Comparison of ENCODE assay signal across 8 cellular contexts in genomic region chr6:70310063-70310694, GRCh38. TPM values are rescaled to one million over a fixed set of nuclear protein-coding genes. Genes with fewer than 3 reads are reported as not detected.
DNase-seq lines count a peak whose midpoint lies in the region; TF ChIP-seq lines count a peak whose summit lies in the region.

No MANE protein-coding gene starts in this region.

- H3K9me3 Mint-ChIP-seq in Calu3 (ENCODE audit: low read depth, unreplicated experiment) (no peaks in the 10 kb centered on the region), HFFc6 (no peaks in the 10 kb centered on the region)

- H3K79me2 ChIP-seq in fibroblast of lung (ENCODE audit: control insufficient read depth, insufficient read depth, low read length): no peaks in the 10 kb centered on the region

- no peak overlapping the region for H3K4me2 ChIP-seq in fibroblast of lung (ENCODE audit: extremely low read depth, insufficient read depth, low read length)

- peak; percentile 52 for TF ChIP-seq CTCF in Calu3 (IDR thresholded peaks at IDR 0.05; ENCODE audit: unreplicated experiment)
- peak; percentile 82 for TF ChIP-seq CTCF in HFFc6 (IDR thresholded peaks at IDR 0.05)
- TF ChIP-seq CTCF in RWPE1 (conservative IDR thresholded peaks at IDR 0.05; ENCODE audit: low read depth): peak; percentile 68
- peak; percentile 40 to 64 for TF ChIP-seq CTCF in fibroblast of lung (conservative IDR thresholded peaks at IDR 0.05 in 1 of 2, IDR thresholded peaks at IDR 0.05 in 1 of 2; ENCODE audit: low read depth in 1 of 2, low read length in 2 of 2)

- H2AFZ ChIP-seq in fibroblast of lung (ENCODE audit: low read length): no peak overlapping the region

- intact Hi-C loops in Calu3 (cut with micrococcal nuclease; ENCODE audit: unreplicated experiment): loop anchor here (1.0 to 10.0 kb wide), 10 partner anchors 42 to 703 kb away; partner anchors contain the start of genes FAM135A and SDHAF4

- H3K9me3 ChIP-seq in fibroblast of lung (ENCODE audit: control insufficient read depth, insufficient read depth, low read depth, low read length): no peaks in the 10 kb centered on the region
- no peaks in the 10 kb centered on the region for H3K9me3 ChIP-seq in effector memory CD4-positive, alpha-beta T cell (ENCODE audit: control insufficient read depth, low read length)

- POLR2A ChIA-PET in RWPE1 (lab: Yijun Ruan, JAX; ENCODE audit: low non-redundant PET): interaction anchor here (0.5 kb wide), 1 partner anchor 60 kb away, joined by 3 read pairs; no protein-coding TSS in a partner anchor

- H3K36me3 ChIP-seq in fibroblast of lung (ENCODE audit: control insufficient read depth, insufficient read depth, low read length): no peaks in the 10 kb centered on the region
- no peaks in the 10 kb centered on the region for H3K36me3 ChIP-seq in effector memory CD4-positive, alpha-beta T cell (ENCODE audit: control insufficient read depth, insufficient read depth, low read length)

- no peaks in the 10 kb centered on the region for H4K20me1 ChIP-seq in fibroblast of lung (ENCODE audit: control insufficient read depth, extremely low read depth, insufficient read depth, low read length)

- no peak overlapping the region for H3K4me3 Mint-ChIP-seq in Calu3 (ENCODE audit: low read depth, unreplicated experiment)
- no peak overlapping the region for H3K4me3 Mint-ChIP-seq in HFFc6

- BruUV-seq in Calu3 (replicated peaks; lab: Mats Ljungman, UMichigan): no TSS peak

- H3K27ac ChIP-seq in RWPE1 (no peak overlapping the region), fibroblast of lung (ENCODE audit: insufficient read depth, low read length) (no peak overlapping the region)
- no peak overlapping the region for H3K27ac ChIP-seq in effector memory CD4-positive, alpha-beta T cell (ENCODE audit: insufficient read depth, low read length, poor library complexity, severe bottlenecking)

- H3K4me1 ChIP-seq in fibroblast of lung (ENCODE audit: control insufficient read depth, extremely low read depth, insufficient read depth, low read length): no peaks in the 10 kb centered on the region
- H3K4me1 ChIP-seq in effector memory CD4-positive, alpha-beta T cell (ENCODE audit: control insufficient read depth, insufficient read depth, low read length, poor library complexity, severe bottlenecking): no peaks in the 10 kb centered on the region

- CTCF ChIA-PET in Calu3 (lab: Charles Lee): interaction anchor here (0.7 to 4.1 kb wide), 16 partner anchors 28 to 646 kb away, joined by 3 to 107 read pairs (median 5); partner anchors contain the start of gene FAM135A
- CTCF ChIA-PET in RWPE1 (lab: Yijun Ruan, JAX): interaction anchor here (0.5 to 2.5 kb wide), 15 partner anchors 17 to 843 kb away, joined by 3 to 26 read pairs (median 3); partner anchors contain the start of gene SDHAF4

- no peak overlapping the region for H3K9ac ChIP-seq in fibroblast of lung (ENCODE audit: insufficient read depth, low read length)

- peaks cover 6% of the 10 kb centered on the region for H3K27me3 ChIP-seq in fibroblast of lung (ENCODE audit: control insufficient read depth, insufficient read depth, low read length)
- H3K27me3 ChIP-seq in effector memory CD4-positive, alpha-beta T cell (replicated peaks; ENCODE audit: control insufficient read depth, insufficient read depth, low read length, poor library complexity, severe bottlenecking): no peaks in the 10 kb centered on the region

- H3K4me3 ChIP-seq in fibroblast of lung (replicated peaks in 1 of 4; ENCODE audit: control extremely low read depth in 1 of 4, insufficient read depth in 1 of 4, low read depth in 3 of 4, low read length in 4 of 4): no peak overlapping the region
- H3K4me3 ChIP-seq in effector memory CD4-positive, alpha-beta T cell (ENCODE audit: insufficient read depth, low read depth, low read length, poor library complexity, severe bottlenecking): no peak overlapping the region

- H3K36me3 Mint-ChIP-seq in Calu3 (ENCODE audit: insufficient read depth, unreplicated experiment) (peaks cover 6% of the 10 kb centered on the region), HFFc6 (ENCODE audit: low read depth) (no peaks in the 10 kb centered on the region)

- H3K27me3 Mint-ChIP-seq in Calu3 (ENCODE audit: unreplicated experiment) (peaks cover 73% of the 10 kb centered on the region), HFFc6 (ENCODE audit: insufficient read depth) (peaks cover 15% of the 10 kb centered on the region)

- peak; percentile 48 for DNase-seq in Calu3
- DNase-seq in HFFc6: peak; percentile 55
- DNase-seq in RWPE1 (ENCODE audit: low spot score): peak; percentile 8
- DNase-seq in fibroblast of lung (ENCODE audit: low read depth in 2 of 2): peak; percentile 36 to 70
- DNase-seq in putamen (ENCODE audit: low spot score): peak; percentile 36
- DNase-seq in NK-92 treated with Interleukin-12 subunit alpha and Interleukin-12 subunit beta, amount 100 ng/mL, for 24 hours (lab: John Stamatoyannopoulos, UW): no peak
- DNase-seq in effector memory CD4-positive, alpha-beta T cell: no peak
- no peak for DNase-seq in activated effector memory CD4-positive, alpha-beta T cell treated with Interleukin-2 at 50 U/mL for 16 hours

- H3K27ac Mint-ChIP-seq in Calu3 (ENCODE audit: unreplicated experiment) (no peak overlapping the region), HFFc6 (no peak overlapping the region)

- H3K4me1 Mint-ChIP-seq in Calu3 (ENCODE audit: low read depth, unreplicated experiment): peaks cover 33% of the 10 kb centered on the region
- H3K4me1 Mint-ChIP-seq in HFFc6 (ENCODE audit: low read depth): 0 out of 2 replicates have a peak, but pooled peaks cover 5% of the 10 kb centered on the region

RNA-seq across cellular contexts. Expression of gene COL9A1, which starts 7.3 kb away (rescaled TPM):
- not detected in 2 replicates for total RNA-seq in Calu3 (2022)
- not detected for total RNA-seq in HFFc6 (2021; fragmentation: NEBNext Ultra II Directional; extraction: Animal tissue kit (Norgen Biotek cat#: 25700))
- not detected in 2 replicates for total RNA-seq in fibroblast of lung
- not detected in 2 replicates for polyA plus RNA-seq in fibroblast of lung
- polyA plus RNA-seq in fibroblast of lung (2012): not detected in 2 replicates
- not detected in 2 replicates for polyA minus RNA-seq in fibroblast of lung (ENCODE audit: low replicate concordance)

Comparison
In these comparisons a context has a peak if more than half of its experiments do, and no peak if none do; other contexts are left out.
1. DNase-seq: peak in Calu3 (single experiment), HFFc6 (single experiment), RWPE1 (single experiment), fibroblast of lung (2 of 2) and putamen (single experiment); none in NK-92 treated with Interleukin-12 subunit alpha and Interleukin-12 subunit beta, amount 100 ng/mL, for 24 hours (single experiment), effector memory CD4-positive, alpha-beta T cell (0 of 3) and activated effector memory CD4-positive, alpha-beta T cell treated with Interleukin-2 at 50 U/mL for 16 hours (single experiment).
2. Peak in every context shown above with its lines, with median percentiles within 50 percentile points of each other: CTCF ChIP-seq.